21 cellular contexts compared by ENCODE assay signal in genomic region chr6:14148471-14148870, GRCh38.
"Had no signal": no experiment of that assay in that cellular context is flagged by ENCODE, and none has a peak within 500 bp of the region (broad histone marks: within the 10 kb centered on the region; RNA-seq: fewer than 3 reads in every experiment).

No MANE protein-coding gene starts in this region.

- H3K36me3 ChIP-seq: breast epithelium had no signal

- H3K27ac Mint-ChIP-seq: activated CD4-positive, alpha-beta T cell treated with anti-CD3 and anti-CD28 coated beads for 36 hours; activated CD8-positive, alpha-beta T cell treated with anti-CD3 and anti-CD28 coated beads for 36 hours; activated naive CD8-positive, alpha-beta T cell treated with anti-CD3 and anti-CD28 coated beads, Interleukin-2, amount 10 ng/mL, durations not matched to agents 7 days and 5 days had no signal

- H3K27me3 Mint-ChIP-seq: activated CD4-positive, alpha-beta T cell treated with anti-CD3 and anti-CD28 coated beads for 36 hours; activated CD8-positive, alpha-beta T cell treated with anti-CD3 and anti-CD28 coated beads for 36 hours had no signal

- H3K4me1 ChIP-seq: breast epithelium had no signal

- ATAC-seq: activated CD4-positive, alpha-beta T cell treated with anti-CD3 and anti-CD28 coated beads for 36 hours; activated CD8-positive, alpha-beta T cell treated with anti-CD3 and anti-CD28 coated beads for 36 hours; PC-3 had no signal

- H3K4me3 ChIP-seq: breast epithelium had no signal

- H3K27ac ChIP-seq: breast epithelium, VCaP had no signal

- H3K36me3 Mint-ChIP-seq: activated naive CD8-positive, alpha-beta T cell treated with anti-CD3 and anti-CD28 coated beads, Interleukin-2, amount 10 ng/mL, durations not matched to agents 7 days and 5 days had no signal

- H3K9me3 ChIP-seq: breast epithelium had no signal

- H3K4me3 Mint-ChIP-seq: activated CD4-positive, alpha-beta T cell treated with anti-CD3 and anti-CD28 coated beads for 36 hours; activated CD8-positive, alpha-beta T cell treated with anti-CD3 and anti-CD28 coated beads for 36 hours; activated naive CD8-positive, alpha-beta T cell treated with anti-CD3 and anti-CD28 coated beads, Interleukin-2, amount 10 ng/mL, durations not matched to agents 7 days and 5 days had no signal

- DNase-seq: activated CD4-positive, alpha-beta T cell treated with anti-CD3 and anti-CD28 coated beads for 36 hours; activated CD4-positive, alpha-beta T cell treated with anti-CD3 and anti-CD28 coated beads, Interleukin-2, amount 50 U/mL, for 1 hour; activated CD8-positive, alpha-beta memory T cell treated with anti-CD3 and anti-CD28 coated beads, Interleukin-2, amount 50 U/mL, for 48 hours; activated CD8-positive, alpha-beta T cell treated with anti-CD3 and anti-CD28 coated beads for 36 hours; activated naive CD4-positive, alpha-beta T cell treated with anti-CD3 and anti-CD28 coated beads, Interleukin-2, amount 50 U/mL, for 16 hours; activated naive CD8-positive, alpha-beta T cell treated with anti-CD3 and anti-CD28 coated beads, Interleukin-2, amount 10 ng/mL, durations not matched to agents 7 days and 5 days; activated T-cell treated with anti-CD3 and anti-CD28 coated beads, Interleukin-2, amount 50 U/mL, for 1 hour; aorta; caudate nucleus; Kasumi-1; KBM-7; NCI-H1048; NCI-H146; NCI-H187 treated with DMSO at 0.1 percent for 48 hours; NCI-H2081 treated with DMSO at 0.1 percent for 48 hours; NCI-H526 treated with DMSO at 0.1 percent for 48 hours; NCI-H82; SHP77 treated with DMSO at 0.1 percent for 48 hours had no signal

- H3K27me3 ChIP-seq: breast epithelium had no signal

- H3K9me3 Mint-ChIP-seq: activated CD8-positive, alpha-beta T cell treated with anti-CD3 and anti-CD28 coated beads for 36 hours; activated naive CD8-positive, alpha-beta T cell treated with anti-CD3 and anti-CD28 coated beads, Interleukin-2, amount 10 ng/mL, durations not matched to agents 7 days and 5 days had no signal
